Comparison of ENCODE assay signal across 1 cellular context in genomic region chr18:70446063-70446462, GRCh38.
TF ChIP-seq lines count a peak whose summit lies in the region.

No MANE protein-coding gene starts in this region.

TF ChIP-seq in GM23338, 12 proteins besides CTCF, POLR2A, EP300 and RAD21 (continued from another document):
- TF ChIP-seq ZNF462 (CRISPR knock-in tag; IDR thresholded peaks at IDR 0.05) (no peak), POLR2AphosphoS5 (IDR thresholded peaks at IDR 0.05; ENCODE audit: low read depth) (no peak), EZH2 (IDR thresholded peaks at IDR 0.05; ENCODE audit: low read depth, unreplicated experiment) (no peak), STAT1 (IDR thresholded peaks at IDR 0.05; ENCODE audit: unreplicated experiment) (no peak)
TF ChIP-seq in GM23338: peak in this region for 0.
